10 cellular contexts compared by ENCODE assay signal in genomic region chr18:76573325-76574025, GRCh38.
DNase-seq lines count a peak whose midpoint lies in the region; ATAC-seq, FAIRE-seq and TF ChIP-seq lines count a peak whose summit lies in the region.
"Had no signal": no experiment of that assay in that cellular context is flagged by ENCODE, and none has a peak within 500 bp of the region (broad histone marks: within the 10 kb centered on the region; RNA-seq: fewer than 3 reads in every experiment).

No MANE protein-coding gene starts in this region.

- TF ChIP-seq CTCF in Calu3 (IDR thresholded peaks at IDR 0.05; ENCODE audit: unreplicated experiment) (no peak), bronchial epithelial cell (IDR thresholded peaks at IDR 0.05; ENCODE audit: insufficient read depth, low read length, severe bottlenecking) (no peak), mucosa of descending colon (IDR thresholded peaks at IDR 0.05) (no peak), colonic mucosa (IDR thresholded peaks at IDR 0.05) (no peak), left ventricle myocardium inferior (IDR thresholded peaks at IDR 0.05; ENCODE audit: borderline replicate concordance) (no peak)

- no peak overlapping the region for H3K4me3 ChIP-seq in bronchial epithelial cell (ENCODE audit: low read depth, low read length)
- H3K4me3 ChIP-seq in mucosa of descending colon, result no peak overlapping the region
- no peak overlapping the region for H3K4me3 ChIP-seq in colonic mucosa
- no peak overlapping the region for H3K4me3 ChIP-seq in left ventricle myocardium inferior
- H3K4me3 ChIP-seq: dorsolateral prefrontal cortex, ovary had no signal

- H3K9me3 Mint-ChIP-seq in Calu3 (ENCODE audit: low read depth, unreplicated experiment), result no peaks in the 10 kb centered on the region

- H3K9me3 ChIP-seq in mucosa of descending colon (no peaks in the 10 kb centered on the region), colonic mucosa (no peaks in the 10 kb centered on the region), left ventricle myocardium inferior (replicated peaks) (peaks cover 8% of the 10 kb centered on the region)
- H3K9me3 ChIP-seq: ovary had no signal

- no peaks in the 10 kb centered on the region for H3K27me3 Mint-ChIP-seq in Calu3 (ENCODE audit: unreplicated experiment)

- DNase-seq in Calu3 (no peak), NCI-H2029 (lab: John Stamatoyannopoulos, UW) (peak; percentile 45), bronchial epithelial cell (ENCODE audit: low read depth) (peak; percentile 97), mucosa of descending colon (no peak), colonic mucosa (no peak), left ventricle myocardium inferior (no peak)
- DNase-seq: dorsolateral prefrontal cortex, ovary had no signal

- FAIRE-seq in bronchial epithelial cell (lab: Jason Lieb, UNC), result no peak

- no peak overlapping the region for H3K27ac ChIP-seq in colonic mucosa
- H3K27ac ChIP-seq in left ventricle myocardium inferior (replicated peaks), result no peak overlapping the region
- H3K27ac ChIP-seq: ovary had no signal

- H3K4me1 Mint-ChIP-seq in Calu3 (ENCODE audit: low read depth, unreplicated experiment), result peaks cover 16% of the 10 kb centered on the region

- H3K27me3 ChIP-seq in bronchial epithelial cell (ENCODE audit: control insufficient read depth, insufficient read depth, low read length), result no peaks in the 10 kb centered on the region
- H3K27me3 ChIP-seq in colonic mucosa, result no peaks in the 10 kb centered on the region
- peaks cover 59% of the 10 kb centered on the region for H3K27me3 ChIP-seq in left ventricle myocardium inferior (ENCODE audit: low read depth)
- H3K27me3 ChIP-seq: dorsolateral prefrontal cortex, ovary had no signal

- H3K4me3 Mint-ChIP-seq in Calu3 (ENCODE audit: low read depth, unreplicated experiment), result no peak overlapping the region

- no peaks in the 10 kb centered on the region for H3K36me3 ChIP-seq in bronchial epithelial cell (ENCODE audit: control insufficient read depth, insufficient read depth, low read length)
- no peaks in the 10 kb centered on the region for H3K36me3 ChIP-seq in mucosa of descending colon (ENCODE audit: low read depth)
- no peaks in the 10 kb centered on the region for H3K36me3 ChIP-seq in colonic mucosa
- H3K36me3 ChIP-seq in left ventricle myocardium inferior, result no peaks in the 10 kb centered on the region
- H3K36me3 ChIP-seq: ovary had no signal

- peak overlapping the region; percentile 10 for H3K27ac Mint-ChIP-seq in Calu3 (ENCODE audit: unreplicated experiment)

- no peaks in the 10 kb centered on the region for H3K4me1 ChIP-seq in mucosa of descending colon (ENCODE audit: low read depth)
- no peaks in the 10 kb centered on the region for H3K4me1 ChIP-seq in colonic mucosa
- H3K4me1 ChIP-seq in left ventricle myocardium inferior, result no peaks in the 10 kb centered on the region

- H3K9ac ChIP-seq in colonic mucosa (ENCODE audit: low read depth in 2 of 2, low read length in 2 of 2), result no peak overlapping the region

- no peaks in the 10 kb centered on the region for H3K36me3 Mint-ChIP-seq in Calu3 (ENCODE audit: insufficient read depth, unreplicated experiment)

- ATAC-seq in mucosa of descending colon (peak; percentile 35), HG03280 (IDR thresholded peaks at IDR 0.05; ENCODE audit: unreplicated experiment) (no peak), GM19035 (IDR thresholded peaks at IDR 0.05; ENCODE audit: unreplicated experiment) (no peak)

- CTCF ChIA-PET in Calu3 (lab: Charles Lee), result no interaction called here

- intact Hi-C loops in Calu3 (cut with micrococcal nuclease; ENCODE audit: unreplicated experiment) (no loop called here), mucosa of descending colon (cut with DNase I, micrococcal nuclease) (no loop called here), colonic mucosa (cut with DNase I) (no loop called here), left ventricle myocardium inferior (cut with micrococcal nuclease) (no loop called here)

- BruUV-seq in Calu3 (replicated peaks; lab: Mats Ljungman, UMichigan), result no TSS peak

Comparison
In these comparisons a context has a peak if more than half of its experiments do, and no peak if none do; other contexts are left out.
1. DNase-seq: peak in NCI-H2029 (single experiment) and bronchial epithelial cell (single experiment); none in Calu3 (single experiment), mucosa of descending colon (0 of 3), colonic mucosa (single experiment) and left ventricle myocardium inferior (single experiment).